In genomic region chr5:124575731-124576130, GRCh38 we compare ENCODE assay signal across 19 cellular contexts.
"Had no signal": no experiment of that assay in that cellular context is flagged by ENCODE, and none has a peak within 500 bp of the region (broad histone marks: within the 10 kb centered on the region; RNA-seq: fewer than 3 reads in every experiment).

No MANE protein-coding gene starts in this region.

- H3K4me1 ChIP-seq: colonic mucosa, psoas muscle, upper lobe of right lung, vagina had no signal

- H3K4me3 ChIP-seq: colonic mucosa, heart left ventricle, psoas muscle, right lobe of liver, testis, tibial nerve, upper lobe of right lung, vagina had no signal

- H3K9me3 Mint-ChIP-seq: natural killer cell had no signal

- ATAC-seq: heart left ventricle, natural killer cell, psoas muscle, right lobe of liver, upper lobe of right lung had no signal

- H3K27ac ChIP-seq: colonic mucosa, heart left ventricle, parathyroid adenoma, psoas muscle, right lobe of liver, testis, tibial nerve, upper lobe of right lung, vagina had no signal

- H3K4me3 Mint-ChIP-seq: endodermal cell, natural killer cell had no signal

- H3K36me3 Mint-ChIP-seq: natural killer cell had no signal

- H3K27me3 ChIP-seq: colonic mucosa, heart left ventricle, right lobe of liver, testis, tibial nerve, upper lobe of right lung, vagina had no signal

- H3K27ac Mint-ChIP-seq: endodermal cell, natural killer cell had no signal

- H3K9me3 ChIP-seq: colonic mucosa, heart left ventricle, psoas muscle, right lobe of liver, testis, tibial nerve, upper lobe of right lung, vagina had no signal

- DNase-seq: cerebellar nuclear complex; colonic mucosa; dermis blood vessel endothelial cell; effector CD4-positive, alpha-beta T cell; endodermal cell; foreskin melanocyte; heart left ventricle; mammary epithelial cell; natural killer cell; psoas muscle; retina; right lobe of liver; stimulated activated CD4-positive, alpha-beta T cell treated with anti-CD3 and anti-CD28 coated beads, Interleukin-4, amount 100 ng/mL, for 1 hour; stimulated activated naive CD4-positive, alpha-beta T cell treated with Interleukin-2 at 50 U/mL for 16 hours; testis; upper lobe of right lung had no signal

- H3K36me3 ChIP-seq: colonic mucosa, heart left ventricle, right lobe of liver, tibial nerve, upper lobe of right lung, vagina had no signal
